In genomic region chr12:85280138-85280983, GRCh38 we compare ENCODE assay signal across 8 cellular contexts. TPM values are rescaled to one million over a fixed set of nuclear protein-coding genes. Genes with fewer than 3 reads are reported as not detected.
A peak's percentile ranks its signal among the peaks of the same experiment; 100 is the strongest.
DNase-seq lines count a peak whose midpoint lies in the region; ATAC-seq and TF ChIP-seq lines count a peak whose summit lies in the region.

Gene ALX1, plus strand, starts transcription at chr12:85280220. Its CDS starts 42 bp downstream, at chr12:85280262.

- H3K9me3 Mint-ChIP-seq in activated CD4-positive, alpha-beta T cell treated with anti-CD3 and anti-CD28 coated beads, Interleukin-2, amount 10 ng/mL, durations not matched to agents 24 days and 14 days: peaks cover 12% of the 10 kb centered on the region
- H3K9me3 Mint-ChIP-seq in activated T-helper 17 cell treated with anti-CD3 and anti-CD28 coated beads, Interleukin-2, amount 50 U/mL, for 72 hours: no peaks in the 10 kb centered on the region

- no peaks in the 10 kb centered on the region for H3K36me3 ChIP-seq in hepatocyte (replicated peaks; ENCODE audit: insufficient read depth, low read depth)
- H3K36me3 ChIP-seq in skeletal muscle tissue (ENCODE audit: control insufficient read depth in 3 of 3, insufficient read depth in 3 of 3, low read length in 3 of 3): no peaks in the 10 kb centered on the region

- H3K4me3 ChIP-seq in hepatocyte (peak within 1 kb of the TSS; percentile 71), skeletal muscle tissue (ENCODE audit: low read length in 3 of 3) (peak within 1 kb of the TSS; percentile 57 to 65 (median 62))

- H3K9ac ChIP-seq in skeletal muscle tissue (ENCODE audit: low read depth in 1 of 3, low read length in 3 of 3): peak within 1 kb of the TSS in 1 of 3 donors; percentile 18

- no peaks in the 10 kb centered on the region for H4K20me1 ChIP-seq in hepatocyte (ENCODE audit: insufficient read depth, poor library complexity, severe bottlenecking)

- peaks cover 8% of the 10 kb centered on the region for H3K79me2 ChIP-seq in hepatocyte

- peak; percentile 14 for TF ChIP-seq CTCF in hepatocyte (IDR thresholded peaks at IDR 0.05; ENCODE audit: poor library complexity)

- peak within 1 kb of the TSS; percentile 95 for H3K27ac ChIP-seq in hepatocyte
- H3K27ac ChIP-seq in skeletal muscle tissue (ENCODE audit: low read depth, low read length): no peak within 1 kb of the TSS

- H3K9me2 ChIP-seq in hepatocyte (replicated peaks; ENCODE audit: insufficient read depth): no peaks in the 10 kb centered on the region

- H3K4me3 Mint-ChIP-seq in activated CD4-positive, alpha-beta T cell treated with anti-CD3 and anti-CD28 coated beads, Interleukin-2, amount 10 ng/mL, durations not matched to agents 24 days and 14 days: peak within 1 kb of the TSS; percentile 77
- peak within 1 kb of the TSS; percentile 49 for H3K4me3 Mint-ChIP-seq in activated T-helper 17 cell treated with anti-CD3 and anti-CD28 coated beads, Interleukin-2, amount 50 U/mL, for 72 hours

- peak within 1 kb of the TSS; percentile 80 for H3K4me2 ChIP-seq in hepatocyte

- ATAC-seq in activated T-helper 17 cell treated with anti-CD3 and anti-CD28 coated beads, Interleukin-2, amount 50 U/mL, for 72 hours (replicated peaks): no peak
- no peak for ATAC-seq in GM21515 (IDR thresholded peaks at IDR 0.05; ENCODE audit: unreplicated experiment)
- no peak for ATAC-seq in GM21723 (IDR thresholded peaks at IDR 0.05; ENCODE audit: unreplicated experiment)

- H3K4me1 ChIP-seq in hepatocyte (ENCODE audit: insufficient read depth): no peaks in the 10 kb centered on the region
- peaks cover 5 to 10% (median 6%) of the 10 kb centered on the region in 3 donors for H3K4me1 ChIP-seq in skeletal muscle tissue (ENCODE audit: control insufficient read depth in 3 of 3, insufficient read depth in 3 of 3, low read length in 3 of 3)

- DNase-seq in activated CD4-positive, alpha-beta T cell treated with anti-CD3 and anti-CD28 coated beads, Interleukin-2, amount 10 ng/mL, durations not matched to agents 24 days and 14 days: peak; percentile 65
- DNase-seq in activated CD4-positive, alpha-beta T cell treated with anti-CD3 and anti-CD28 coated beads, Interleukin-2, amount 50 U/mL, for 48 hours: no peak
- DNase-seq in HuH-7.5 (ENCODE audit: low spot score): peak; percentile 80
- peak; percentile 84 for DNase-seq in hepatocyte (ENCODE audit: low spot score)

- H3K36me3 Mint-ChIP-seq in activated CD4-positive, alpha-beta T cell treated with anti-CD3 and anti-CD28 coated beads, Interleukin-2, amount 10 ng/mL, durations not matched to agents 24 days and 14 days (ENCODE audit: low read depth): no peaks in the 10 kb centered on the region
- no peaks in the 10 kb centered on the region for H3K36me3 Mint-ChIP-seq in activated T-helper 17 cell treated with anti-CD3 and anti-CD28 coated beads, Interleukin-2, amount 50 U/mL, for 72 hours (ENCODE audit: low read depth)

- peak within 1 kb of the TSS; percentile 63 for H3K27ac Mint-ChIP-seq in activated CD4-positive, alpha-beta T cell treated with anti-CD3 and anti-CD28 coated beads, Interleukin-2, amount 10 ng/mL, durations not matched to agents 24 days and 14 days
- no peak within 1 kb of the TSS for H3K27ac Mint-ChIP-seq in activated T-helper 17 cell treated with anti-CD3 and anti-CD28 coated beads, Interleukin-2, amount 50 U/mL, for 72 hours

- under 1% methylated on average over 46 of the region's 53 CpGs for WGBS in hepatocyte (ENCODE audit: low lambda C conversion rate, missing lambda C conversion rate)

- H3K4me1 Mint-ChIP-seq in activated CD4-positive, alpha-beta T cell treated with anti-CD3 and anti-CD28 coated beads, Interleukin-2, amount 10 ng/mL, durations not matched to agents 24 days and 14 days: peaks cover 10% of the 10 kb centered on the region
- H3K4me1 Mint-ChIP-seq in activated T-helper 17 cell treated with anti-CD3 and anti-CD28 coated beads, Interleukin-2, amount 50 U/mL, for 72 hours: peaks cover 6% of the 10 kb centered on the region

- peak within 1 kb of the TSS; percentile 83 for H2AFZ ChIP-seq in hepatocyte

- intact Hi-C loops in activated CD4-positive, alpha-beta T cell treated with anti-CD3 and anti-CD28 coated beads, Interleukin-2, amount 10 ng/mL, durations not matched to agents 24 days and 14 days (cut with micrococcal nuclease): no loop called here

- peaks cover 57% of the 10 kb centered on the region for H3K27me3 Mint-ChIP-seq in activated CD4-positive, alpha-beta T cell treated with anti-CD3 and anti-CD28 coated beads, Interleukin-2, amount 10 ng/mL, durations not matched to agents 24 days and 14 days
- H3K27me3 Mint-ChIP-seq in activated T-helper 17 cell treated with anti-CD3 and anti-CD28 coated beads, Interleukin-2, amount 50 U/mL, for 72 hours: peaks cover 43% of the 10 kb centered on the region

- H3K27me3 ChIP-seq in hepatocyte (peaks cover 21% of the 10 kb centered on the region), skeletal muscle tissue (ENCODE audit: control insufficient read depth in 3 of 3, insufficient read depth in 3 of 3, low read length in 3 of 3) (peaks cover 48 to 72% (median 49%) of the 10 kb centered on the region in 3 donors)

- H3K9me3 ChIP-seq in hepatocyte (ENCODE audit: low read depth) (no peaks in the 10 kb centered on the region), skeletal muscle tissue (ENCODE audit: control insufficient read depth in 3 of 3, low read length in 3 of 3) (peaks cover 0 to 3% (median 1%) of the 10 kb centered on the region in 3 donors)

RNA-seq across cellular contexts. Expression of gene ALX1, which starts in this region (rescaled TPM):
- total RNA-seq in activated CD4-positive, alpha-beta T cell treated with anti-CD3 and anti-CD28 coated beads, Interleukin-2, amount 10 ng/mL, durations not matched to agents 24 days and 14 days: not detected in 2 replicates
- total RNA-seq in activated T-helper 17 cell treated with anti-CD3 and anti-CD28 coated beads, Interleukin-2, amount 50 U/mL, for 72 hours: not detected
- 3.4 and 3.9 TPM in 2 replicates for total RNA-seq in hepatocyte
- 3.8 and 5.7 TPM in 2 replicates for polyA plus RNA-seq in hepatocyte
- 0.52 TPM for total RNA-seq in skeletal muscle tissue

Comparison
In these comparisons a context has a peak if more than half of its experiments do, and no peak if none do; other contexts are left out.
1. Peak in DNase-seq in activated CD4-positive, alpha-beta T cell treated with anti-CD3 and anti-CD28 coated beads, Interleukin-2, amount 10 ng/mL, durations not matched to agents 24 days and 14 days; RNA of the gene not detected or under 1 TPM.
2. DNase-seq: peak in HuH-7.5 (single experiment) and hepatocyte (single experiment); none in activated CD4-positive, alpha-beta T cell treated with anti-CD3 and anti-CD28 coated beads, Interleukin-2, amount 50 U/mL, for 48 hours (0 of 2).